In the genomic region with DNA sequence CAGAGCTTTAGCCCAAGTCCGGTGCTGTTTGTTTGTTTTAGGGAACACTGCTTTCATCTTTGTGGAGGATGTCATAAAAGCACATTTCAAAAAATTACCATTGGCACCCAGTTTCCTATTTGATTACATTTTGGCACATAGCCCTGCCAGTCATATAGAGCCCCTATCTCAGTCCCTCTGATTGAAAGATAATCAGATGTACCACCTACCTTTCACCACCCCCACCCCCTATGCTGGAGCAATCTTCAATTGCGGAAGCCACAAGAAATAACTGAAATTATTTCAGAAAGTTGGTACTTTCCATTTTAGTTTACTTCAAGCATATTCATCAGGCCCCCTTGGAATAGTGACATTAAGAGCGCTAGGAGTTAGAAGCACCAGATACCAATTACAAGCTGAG, we compare ENCODE assay signal across 16 cellular contexts.
A peak's percentile ranks its signal among the peaks of the same experiment; 100 is the strongest.
DNase-seq lines count a peak whose midpoint lies in the region; ATAC-seq lines count a peak whose summit lies in the region.
"Had no signal": no experiment of that assay in that cellular context is flagged by ENCODE, and none has a peak within 500 bp of the region (broad histone marks: within the 10 kb centered on the region; RNA-seq: fewer than 3 reads in every experiment).

No MANE protein-coding gene starts in this region.

- no peaks in the 10 kb centered on the region for H3K9me3 Mint-ChIP-seq in activated naive CD4-positive, alpha-beta T cell treated with anti-CD3 and anti-CD28 coated beads for 36 hours
- H3K9me3 Mint-ChIP-seq in activated naive CD8-positive, alpha-beta T cell treated with anti-CD3 and anti-CD28 coated beads for 36 hours, result no peaks in the 10 kb centered on the region
- H3K9me3 Mint-ChIP-seq: WTC11 had no signal

- peak; percentile 25 for ATAC-seq in stimulated activated naive CD8-positive, alpha-beta T cell treated with anti-CD3 and anti-CD28 coated beads, Interleukin-15, Interleukin-2, amounts not matched to agents 100 U/mL and 50 U/mL, for 24 hours
- ATAC-seq: upper lobe of right lung, WTC11 had no signal

- no peaks in the 10 kb centered on the region for H3K27me3 Mint-ChIP-seq in activated naive CD4-positive, alpha-beta T cell treated with anti-CD3 and anti-CD28 coated beads for 36 hours (ENCODE audit: low read depth)
- no peaks in the 10 kb centered on the region for H3K27me3 Mint-ChIP-seq in activated naive CD8-positive, alpha-beta T cell treated with anti-CD3 and anti-CD28 coated beads for 36 hours

- peaks cover 33% of the 10 kb centered on the region for H3K4me1 Mint-ChIP-seq in activated naive CD4-positive, alpha-beta T cell treated with anti-CD3 and anti-CD28 coated beads for 36 hours (ENCODE audit: low read depth)
- H3K4me1 Mint-ChIP-seq in activated naive CD8-positive, alpha-beta T cell treated with anti-CD3 and anti-CD28 coated beads for 36 hours, result peaks cover 37% of the 10 kb centered on the region
- H3K4me1 Mint-ChIP-seq: WTC11 had no signal

- CTCF ChIA-PET in activated naive CD4-positive, alpha-beta T cell treated with anti-CD3 and anti-CD28 coated beads for 36 hours (lab: Charles Lee), result no interaction called here

- peak overlapping the region; percentile 20 for H3K4me3 Mint-ChIP-seq in activated naive CD4-positive, alpha-beta T cell treated with anti-CD3 and anti-CD28 coated beads for 36 hours
- H3K4me3 Mint-ChIP-seq in activated naive CD8-positive, alpha-beta T cell treated with anti-CD3 and anti-CD28 coated beads for 36 hours, result peak overlapping the region; percentile 67
- H3K4me3 Mint-ChIP-seq: WTC11 had no signal

- intact Hi-C loops in activated naive CD4-positive, alpha-beta T cell treated with anti-CD3 and anti-CD28 coated beads for 36 hours (cut with micrococcal nuclease), result loop anchor here (1.0 to 5.0 kb wide), 5 partner anchors 57 to 453 kb away; no protein-coding TSS in a partner anchor

- H3K36me3 Mint-ChIP-seq in activated naive CD4-positive, alpha-beta T cell treated with anti-CD3 and anti-CD28 coated beads for 36 hours (ENCODE audit: low read depth), result no peaks in the 10 kb centered on the region
- no peaks in the 10 kb centered on the region for H3K36me3 Mint-ChIP-seq in activated naive CD8-positive, alpha-beta T cell treated with anti-CD3 and anti-CD28 coated beads for 36 hours
- H3K36me3 Mint-ChIP-seq: WTC11 had no signal

- peak; percentile 21 for DNase-seq in activated naive CD4-positive, alpha-beta T cell treated with anti-CD3 and anti-CD28 coated beads for 36 hours
- no peak for DNase-seq in activated naive CD4-positive, alpha-beta T cell treated with Interleukin-2 at 50 U/mL for 16 hours
- DNase-seq in NCI-H1092 (lab: John Stamatoyannopoulos, UW) (peak; percentile 32), NCI-H1417 (lab: John Stamatoyannopoulos, UW) (no peak), T-helper 9 cell (no peak), NCI-H510A (lab: John Stamatoyannopoulos, UW) (no peak)
- no peak for DNase-seq in activated naive CD8-positive, alpha-beta T cell treated with anti-CD3 and anti-CD28 coated beads for 36 hours
- DNase-seq in stimulated activated naive CD8-positive, alpha-beta T cell treated with anti-CD3 and anti-CD28 coated beads, Interleukin-15, Interleukin-2, amounts not matched to agents 100 U/mL and 50 U/mL, for 24 hours, result no peak
- DNase-seq: activated CD8-positive, alpha-beta memory T cell treated with anti-CD3 and anti-CD28 coated beads, Interleukin-2, amount 50 U/mL, for 4 hours; amniotic stem cell; GOT3; midbrain; NCI-H2029; Right ventricle myocardium superior; upper lobe of right lung had no signal

- H3K27ac Mint-ChIP-seq in activated naive CD4-positive, alpha-beta T cell treated with anti-CD3 and anti-CD28 coated beads for 36 hours, result no peak overlapping the region
- H3K27ac Mint-ChIP-seq in activated naive CD8-positive, alpha-beta T cell treated with anti-CD3 and anti-CD28 coated beads for 36 hours, result peak overlapping the region; percentile 88
- H3K27ac Mint-ChIP-seq: WTC11 had no signal

Comparison
In these comparisons a context has a peak if more than half of its experiments do, and no peak if none do; other contexts are left out.
1. DNase-seq: peak in activated naive CD4-positive, alpha-beta T cell treated with anti-CD3 and anti-CD28 coated beads for 36 hours (single experiment) and NCI-H1092 (single experiment); none in activated naive CD4-positive, alpha-beta T cell treated with Interleukin-2 at 50 U/mL for 16 hours (single experiment), activated naive CD8-positive, alpha-beta T cell treated with anti-CD3 and anti-CD28 coated beads for 36 hours (single experiment), stimulated activated naive CD8-positive, alpha-beta T cell treated with anti-CD3 and anti-CD28 coated beads, Interleukin-15, Interleukin-2, amounts not matched to agents 100 U/mL and 50 U/mL, for 24 hours (single experiment), NCI-H1417 (0 of 3), T-helper 9 cell (single experiment) and NCI-H510A (single experiment).